In genomic region chr2:68936889-68937288, GRCh38 we compare ENCODE assay signal across 26 cellular contexts. TPM values are rescaled to one million over a fixed set of nuclear protein-coding genes. Genes with fewer than 3 reads are reported as not detected.
DNase-seq lines count a peak whose midpoint lies in the region; ATAC-seq and TF ChIP-seq lines count a peak whose summit lies in the region.
"Had no signal": no experiment of that assay in that cellular context is flagged by ENCODE, and none has a peak within 500 bp of the region (broad histone marks: within the 10 kb centered on the region; RNA-seq: fewer than 3 reads in every experiment).

No MANE protein-coding gene starts in this region.

- no peak for TF ChIP-seq POLR2A in IMR-90 (IDR thresholded peaks at IDR 0.05; ENCODE audit: low read depth, low read length)

- H3K4me2 ChIP-seq in IMR-90 (ENCODE audit: low read depth, low read length) (no peak overlapping the region), mesenchymal stem cell (ENCODE audit: low read length, poor library complexity, severe bottlenecking) (no peak overlapping the region)

- peak overlapping the region; percentile 91 for H3K14ac ChIP-seq in IMR-90 (replicated peaks; ENCODE audit: low read depth, low read length)
- no peak overlapping the region for H3K14ac ChIP-seq in mesenchymal stem cell (ENCODE audit: low read length in 2 of 2)

- H4K8ac ChIP-seq in IMR-90 (ENCODE audit: low read depth in 2 of 2, low read length in 2 of 2) = peak overlapping the region; percentile 6 to 82; a peak in 3 of 4 replicates
- no peak overlapping the region for H4K8ac ChIP-seq in mesenchymal stem cell (ENCODE audit: low read length)

- no CpG with 5 or more reads among the region's 1 CpG for WGBS in IMR-90 (ENCODE audit: extremely low coverage in 2 of 2, insufficient read length in 1 of 2), 2 experiments
- 91% methylated on average over 1 of the region's 1 CpG for WGBS in mesenchymal stem cell

- peak overlapping the region; percentile 63 for H2BK5ac ChIP-seq in IMR-90 (ENCODE audit: low read depth, low read length, poor library complexity, severe bottlenecking)
- no peak overlapping the region for H2BK5ac ChIP-seq in mesenchymal stem cell (ENCODE audit: low read depth, low read length, poor library complexity, severe bottlenecking)

- no peak for TF ChIP-seq RAD21 in IMR-90 (IDR thresholded peaks at IDR 0.05; ENCODE audit: low read length)

- H3K4me3 ChIP-seq in A673 (ENCODE audit: low read depth, low read length, poor library complexity, severe bottlenecking) = no peak overlapping the region
- H3K4me3 ChIP-seq in IMR-90 (ENCODE audit: insufficient read depth, low read depth, low read length) = no peak overlapping the region
- no peak overlapping the region for H3K4me3 ChIP-seq in mesenchymal stem cell (ENCODE audit: insufficient read depth in 1 of 2, low read depth in 1 of 2, low read length in 2 of 2)
- H3K4me3 ChIP-seq: ascending aorta had no signal

- ATAC-seq in IMR-90 (ENCODE audit: low read depth) (peak; percentile 41), HG02623 (IDR thresholded peaks at IDR 0.05; ENCODE audit: unreplicated experiment) (no peak)
- ATAC-seq in activated T-cell treated with anti-CD3 and anti-CD28 coated beads, Interleukin-2, amount 50 U/mL, for 72 hours (replicated peaks in 1 of 2) = no peak
- ATAC-seq: activated CD8-positive, alpha-beta T cell treated with anti-CD3 and anti-CD28 coated beads for 36 hours had no signal

- H3K9ac ChIP-seq in IMR-90 (ENCODE audit: low read depth, low read length) (no peak overlapping the region), mesenchymal stem cell (ENCODE audit: low read length) (no peak overlapping the region)

- no peak overlapping the region; the same call in 1 of the 2 replicates for H3K56ac ChIP-seq in IMR-90 (ENCODE audit: extremely low read depth, insufficient read depth, low read length)

- H2BK120ac ChIP-seq in IMR-90 (ENCODE audit: low read depth, low read length) = peak overlapping the region; percentile 94
- H2BK120ac ChIP-seq in mesenchymal stem cell (ENCODE audit: low read depth, low read length) = no peak overlapping the region

- H3K36me3 ChIP-seq in A673 (ENCODE audit: insufficient read depth, low read length, poor library complexity, severe bottlenecking) = no peaks in the 10 kb centered on the region
- H3K36me3 ChIP-seq in IMR-90 (ENCODE audit: control insufficient read depth, insufficient read depth, low read length) = no peaks in the 10 kb centered on the region
- H3K36me3 ChIP-seq in mesenchymal stem cell (ENCODE audit: control insufficient read depth in 1 of 2, insufficient read depth in 2 of 2, low read depth in 1 of 2, low read length in 2 of 2) = no peaks in the 10 kb centered on the region
- H3K36me3 ChIP-seq: ascending aorta had no signal

- CTCF ChIA-PET in A673 (lab: Charles Lee) (no interaction called here), IMR-90 (lab: Yijun Ruan, JAX) (no interaction called here)

- H3K27ac ChIP-seq in A673 (ENCODE audit: low read depth, low read length, poor library complexity, severe bottlenecking) (no peak overlapping the region), IMR-90 (ENCODE audit: insufficient read depth, low read length) (no peak overlapping the region), mesenchymal stem cell (ENCODE audit: low read length, poor library complexity, severe bottlenecking) (no peak overlapping the region)

- TF ChIP-seq CTCF in A673 (conservative IDR thresholded peaks at IDR 0.05; ENCODE audit: low read depth, low read length) (no peak), IMR-90 (conservative IDR thresholded peaks at IDR 0.05; ENCODE audit: low read depth, low read length) (no peak), chondrocyte (IDR thresholded peaks at IDR 0.05) (no peak)

- peak overlapping the region; percentile 87 for H3K27ac Mint-ChIP-seq in chondrocyte (ENCODE audit: unreplicated experiment)
- no peak overlapping the region for H3K27ac Mint-ChIP-seq in activated T-cell treated with anti-CD3 and anti-CD28 coated beads, Interleukin-2, amount 50 U/mL, for 72 hours
- H3K27ac Mint-ChIP-seq: activated B cell treated with CpG ODN at 0.5 μM for 24 hours; activated CD8-positive, alpha-beta T cell treated with anti-CD3 and anti-CD28 coated beads for 36 hours; activated naive CD4-positive, alpha-beta T cell treated with anti-CD3 and anti-CD28 coated beads, Interleukin-2, amount 10 ng/mL, durations not matched to agents 7 days and 5 days; activated T-cell treated with anti-CD3 and anti-CD28 coated beads, Interleukin-2, amount 50 U/mL, for 24 hours; CD4-positive, alpha-beta memory T cell; nephron progenitor cell had no signal

- H3K79me1 ChIP-seq in IMR-90 (ENCODE audit: low read depth in 1 of 2, low read length in 2 of 2) = no peaks in the 10 kb centered on the region
- no peaks in the 10 kb centered on the region for H3K79me1 ChIP-seq in mesenchymal stem cell (replicated peaks; ENCODE audit: low read length, poor library complexity, severe bottlenecking)

- H3K4ac ChIP-seq in IMR-90 (ENCODE audit: low read depth, low read length) (peak overlapping the region; percentile 86), mesenchymal stem cell (ENCODE audit: low read depth in 1 of 2, low read length in 2 of 2) (no peak overlapping the region)

- peaks cover 3% of the 10 kb centered on the region for H3K36me3 Mint-ChIP-seq in chondrocyte (ENCODE audit: low read depth)
- peaks cover 0 to 5% of the 10 kb centered on the region in 2 donors for H3K36me3 Mint-ChIP-seq in activated T-cell treated with anti-CD3 and anti-CD28 coated beads, Interleukin-2, amount 50 U/mL, for 72 hours (ENCODE audit: insufficient read depth in 2 of 2)
- H3K36me3 Mint-ChIP-seq: activated naive CD4-positive, alpha-beta T cell treated with anti-CD3 and anti-CD28 coated beads, Interleukin-2, amount 10 ng/mL, durations not matched to agents 7 days and 5 days; CD4-positive, alpha-beta memory T cell had no signal

- H4K5ac ChIP-seq in IMR-90 (ENCODE audit: low read depth, low read length) = peak overlapping the region; percentile 84

- DNase-seq in A673 (ENCODE audit: low spot score) (peak; percentile 12), IMR-90 (peak; percentile 39), chondrocyte (ENCODE audit: low spot score) (no peak), mesenchymal stem cell (no peak), ACHN (no peak), iPS-NIHi11 (ENCODE audit: low spot score) (no peak)
- DNase-seq in activated T-cell treated with anti-CD3 and anti-CD28 coated beads, Interleukin-2, amount 50 U/mL, for 72 hours = no peak
- DNase-seq: activated B cell treated with CpG ODN at 0.5 μM for 24 hours; activated CD8-positive, alpha-beta T cell treated with anti-CD3 and anti-CD28 coated beads for 36 hours; activated naive CD4-positive, alpha-beta T cell treated with anti-CD3 and anti-CD28 coated beads, Interleukin-2, amount 10 ng/mL, durations not matched to agents 7 days and 5 days; activated T-cell treated with anti-CD3 and anti-CD28 coated beads, Interleukin-2, amount 50 U/mL, for 24 hours; CD4-positive, alpha-beta memory T cell; DMS79 treated with DMSO at 0.1 percent for 48 hours; hypothalamus; NCI-H1436 treated with DMSO at 0.1 percent for 48 hours; NCI-H774; nephron progenitor cell; OCI-M1; posterior cingulate gyrus; small intestine; stimulated activated CD4-positive, alpha-beta T cell treated with anti-CD3 and anti-CD28 coated beads, Interleukin-4, amount 100 ng/mL, for 1 hour had no signal

- no peak overlapping the region for H2AK9ac ChIP-seq in IMR-90 (replicated peaks; ENCODE audit: low read depth, low read length, poor library complexity)

- peak overlapping the region; percentile 74 for H2AK5ac ChIP-seq in IMR-90 (ENCODE audit: low read depth, low read length)
- peak overlapping the region; percentile 50 for H2AK5ac ChIP-seq in mesenchymal stem cell (ENCODE audit: low read length, severe bottlenecking)

- peaks cover 18% of the 10 kb centered on the region for H3K9me3 Mint-ChIP-seq in chondrocyte (ENCODE audit: low read depth)
- H3K9me3 Mint-ChIP-seq in activated T-cell treated with anti-CD3 and anti-CD28 coated beads, Interleukin-2, amount 50 U/mL, for 72 hours = peaks cover 0 to 8% of the 10 kb centered on the region in 2 donors
- H3K9me3 Mint-ChIP-seq: activated naive CD4-positive, alpha-beta T cell treated with anti-CD3 and anti-CD28 coated beads, Interleukin-2, amount 10 ng/mL, durations not matched to agents 7 days and 5 days; activated T-cell treated with anti-CD3 and anti-CD28 coated beads, Interleukin-2, amount 50 U/mL, for 24 hours had no signal

- no peaks in the 10 kb centered on the region for H3K9me3 ChIP-seq in A673 (ENCODE audit: low read depth, low read length, poor library complexity, severe bottlenecking)
- H3K9me3 ChIP-seq in IMR-90 (ENCODE audit: control insufficient read depth, insufficient read depth, low read length) = no peaks in the 10 kb centered on the region
- H3K9me3 ChIP-seq in mesenchymal stem cell (ENCODE audit: control insufficient read depth, low read length) = peaks cover 8% of the 10 kb centered on the region
- H3K9me3 ChIP-seq: ascending aorta had no signal

- BruUV-seq in A673 (replicated peaks; lab: Mats Ljungman, UMichigan) (no TSS peak), IMR-90 (replicated peaks; lab: Mats Ljungman, UMichigan) (no TSS peak)

- H3K4me1 ChIP-seq in A673 (ENCODE audit: insufficient read depth, low read length, poor library complexity, severe bottlenecking) (peaks cover 4% of the 10 kb centered on the region), IMR-90 (ENCODE audit: control insufficient read depth, insufficient read depth, low read length) (peaks cover 28% of the 10 kb centered on the region), mesenchymal stem cell (ENCODE audit: control insufficient read depth, insufficient read depth, low read depth, low read length) (peaks cover 11% of the 10 kb centered on the region)

- H4K91ac ChIP-seq in IMR-90 (ENCODE audit: insufficient read depth, low read depth, low read length) (peak overlapping the region; percentile 34), mesenchymal stem cell (ENCODE audit: low read length) (no peak overlapping the region)

- peaks cover 22% of the 10 kb centered on the region for H3K9me1 ChIP-seq in IMR-90 (ENCODE audit: insufficient read depth, low read length)

- H4K20me1 ChIP-seq in IMR-90 (ENCODE audit: insufficient read depth, low read length) = no peaks in the 10 kb centered on the region

- peak overlapping the region; percentile 82 for H3K18ac ChIP-seq in IMR-90 (ENCODE audit: low read depth, low read length)
- H3K18ac ChIP-seq in mesenchymal stem cell (ENCODE audit: low read depth in 1 of 2, low read length in 2 of 2) = no peak overlapping the region

- H2BK15ac ChIP-seq in IMR-90 (ENCODE audit: low read depth, low read length) (peak overlapping the region; percentile 46; the same call in 2 of the 3 replicates), mesenchymal stem cell (ENCODE audit: low read depth, poor library complexity, severe bottlenecking) (no peak overlapping the region)

- H2BK20ac ChIP-seq in IMR-90 (ENCODE audit: low read depth, low read length) = peak overlapping the region; percentile 98

- dilution Hi-C loops in IMR-90 (cut with HindIII; ENCODE audit: low sequenced_read_pairs, unreplicated experiment) = no loop called here

- POLR2A ChIA-PET in A673 (lab: Charles Lee; ENCODE audit: low non-redundant PET) (interaction anchor here (0.6 kb wide), 1 partner anchor 94 kb away, joined by 3 read pairs; no protein-coding TSS in a partner anchor), IMR-90 (lab: Charles Lee; ENCODE audit: unreplicated experiment) (interaction anchor here (0.6 kb wide), 1 partner anchor 74 kb away, joined by 8 read pairs; no protein-coding TSS in a partner anchor)

- H2AFZ ChIP-seq in IMR-90 (replicated peaks; ENCODE audit: low read length, poor library complexity) (peak overlapping the region; percentile 73), mesenchymal stem cell (ENCODE audit: low read depth, low read length) (no peak overlapping the region)

- H3K27me3 ChIP-seq in A673 (replicated peaks; ENCODE audit: insufficient read depth, low read depth, low read length, poor library complexity) (no peaks in the 10 kb centered on the region), IMR-90 (ENCODE audit: control insufficient read depth, insufficient read depth, low read length) (no peaks in the 10 kb centered on the region), mesenchymal stem cell (ENCODE audit: control insufficient read depth in 1 of 2, insufficient read depth in 1 of 2, low read length in 2 of 2) (no peaks in the 10 kb centered on the region)
- H3K27me3 ChIP-seq: ascending aorta had no signal

- H3K4me1 Mint-ChIP-seq in chondrocyte (ENCODE audit: low read depth) = peaks cover 31% of the 10 kb centered on the region
- H3K4me1 Mint-ChIP-seq in activated T-cell treated with anti-CD3 and anti-CD28 coated beads, Interleukin-2, amount 50 U/mL, for 72 hours (ENCODE audit: low read depth) = peaks cover 8% of the 10 kb centered on the region
- H3K4me1 Mint-ChIP-seq: activated B cell treated with CpG ODN at 0.5 μM for 24 hours; activated naive CD4-positive, alpha-beta T cell treated with anti-CD3 and anti-CD28 coated beads, Interleukin-2, amount 10 ng/mL, durations not matched to agents 7 days and 5 days; CD4-positive, alpha-beta memory T cell; nephron progenitor cell had no signal

- H3K23ac ChIP-seq in IMR-90 (ENCODE audit: low read depth, low read length) = peak overlapping the region; percentile 31; the same call in 1 of the 2 replicates
- H3K23ac ChIP-seq in mesenchymal stem cell (ENCODE audit: low read length in 2 of 2) = no peak overlapping the region

- in situ Hi-C loops in IMR-90 (cut with MboI; ENCODE audit: low sequenced_read_pairs) = no loop called here
- in situ Hi-C loops in ACHN (cut with HindIII; ENCODE audit: low pct_ligation_motif_present, low pct_unique_long_range_greater_than_20kb, low sequenced_read_pairs) = no loop called here

- no peaks in the 10 kb centered on the region for H3K27me3 Mint-ChIP-seq in chondrocyte (ENCODE audit: low read depth)
- H3K27me3 Mint-ChIP-seq in activated T-cell treated with anti-CD3 and anti-CD28 coated beads, Interleukin-2, amount 50 U/mL, for 72 hours (ENCODE audit: low read depth) = peaks cover 40% of the 10 kb centered on the region

- intact Hi-C loops in A673 (cut with micrococcal nuclease; ENCODE audit: unreplicated experiment) (no loop called here), IMR-90 (cut with micrococcal nuclease) (no loop called here)

- no peak overlapping the region for H2BK12ac ChIP-seq in mesenchymal stem cell (ENCODE audit: low read length in 2 of 2)

- no peak overlapping the region for H3K4me3 Mint-ChIP-seq in chondrocyte (ENCODE audit: unreplicated experiment)
- no peak overlapping the region for H3K4me3 Mint-ChIP-seq in activated T-cell treated with anti-CD3 and anti-CD28 coated beads, Interleukin-2, amount 50 U/mL, for 72 hours
- H3K4me3 Mint-ChIP-seq: activated B cell treated with CpG ODN at 0.5 μM for 24 hours; activated CD8-positive, alpha-beta T cell treated with anti-CD3 and anti-CD28 coated beads for 36 hours; activated naive CD4-positive, alpha-beta T cell treated with anti-CD3 and anti-CD28 coated beads, Interleukin-2, amount 10 ng/mL, durations not matched to agents 7 days and 5 days; activated T-cell treated with anti-CD3 and anti-CD28 coated beads, Interleukin-2, amount 50 U/mL, for 24 hours; CD4-positive, alpha-beta memory T cell; nephron progenitor cell had no signal

RNA-seq across cellular contexts. Expression of gene GKN2, which starts 15.8 kb away (rescaled TPM):
- total RNA-seq in A673 (2021) = not detected in 2 replicates
- total RNA-seq in IMR-90 (2012; rRNA removed) = not detected in 2 replicates
- not detected in 2 replicates for polyA plus RNA-seq in IMR-90 (2012; rRNA removed)
- polyA plus RNA-seq in IMR-90 (2012; cell fraction: cytosol; rRNA removed) = not detected in 2 replicates
- polyA plus RNA-seq in IMR-90 (2012; cell fraction: nucleus; rRNA removed; ENCODE audit: low replicate concordance) = not detected in 2 replicates
- not detected in 3 replicates for total RNA-seq in chondrocyte
- not detected for polyA plus RNA-seq in mesenchymal stem cell (2013, experiment 1 of 2)
- polyA plus RNA-seq in mesenchymal stem cell (2013, experiment 2 of 2) = not detected
- total RNA-seq in activated T-cell treated with anti-CD3 and anti-CD28 coated beads, Interleukin-2, amount 50 U/mL, for 72 hours = not detected
- total RNA-seq: activated B cell treated with CpG ODN at 0.5 μM for 24 hours; activated CD8-positive, alpha-beta T cell treated with anti-CD3 and anti-CD28 coated beads for 36 hours; CD4-positive, alpha-beta memory T cell; frontal cortex; kidney epithelial cell had no signal
- polyA plus RNA-seq: AG04450; CD4-positive, alpha-beta memory T cell had no signal

RNA-seq across cellular contexts. Expression of gene GKN1, which starts 37.5 kb away (rescaled TPM):
- total RNA-seq in A673 (2021) (not detected in 2 replicates), IMR-90 (2012; rRNA removed) (not detected in 2 replicates), chondrocyte (0.37 TPM in 1 of 3 replicates, not detected in the others)
- not detected in 2 replicates for polyA plus RNA-seq in IMR-90 (2012; rRNA removed)
- polyA plus RNA-seq in IMR-90 (2012; cell fraction: cytosol; rRNA removed) = 0.13 TPM in 1 of 2 replicates, not detected in the other
- polyA plus RNA-seq in IMR-90 (2012; cell fraction: nucleus; rRNA removed; ENCODE audit: low replicate concordance) = 0.62 TPM in 1 of 2 replicates, not detected in the other
- not detected for polyA plus RNA-seq in mesenchymal stem cell (2013, experiment 1 of 2)
- polyA plus RNA-seq in mesenchymal stem cell (2013, experiment 2 of 2) = not detected
- total RNA-seq in activated T-cell treated with anti-CD3 and anti-CD28 coated beads, Interleukin-2, amount 50 U/mL, for 72 hours = not detected
- total RNA-seq: activated B cell treated with CpG ODN at 0.5 μM for 24 hours; activated CD8-positive, alpha-beta T cell treated with anti-CD3 and anti-CD28 coated beads for 36 hours; CD4-positive, alpha-beta memory T cell; frontal cortex had no signal
- polyA plus RNA-seq: AG04450; CD4-positive, alpha-beta memory T cell had no signal

Comparison
In these comparisons a context has a peak if more than half of its experiments do, and no peak if none do; other contexts are left out.
1. DNase-seq: peak in A673 (single experiment) and IMR-90 (single experiment); none in chondrocyte (single experiment), mesenchymal stem cell (single experiment), ACHN (single experiment), activated T-cell treated with anti-CD3 and anti-CD28 coated beads, Interleukin-2, amount 50 U/mL, for 72 hours (0 of 2) and iPS-NIHi11 (single experiment).